In the genomic region with DNA sequence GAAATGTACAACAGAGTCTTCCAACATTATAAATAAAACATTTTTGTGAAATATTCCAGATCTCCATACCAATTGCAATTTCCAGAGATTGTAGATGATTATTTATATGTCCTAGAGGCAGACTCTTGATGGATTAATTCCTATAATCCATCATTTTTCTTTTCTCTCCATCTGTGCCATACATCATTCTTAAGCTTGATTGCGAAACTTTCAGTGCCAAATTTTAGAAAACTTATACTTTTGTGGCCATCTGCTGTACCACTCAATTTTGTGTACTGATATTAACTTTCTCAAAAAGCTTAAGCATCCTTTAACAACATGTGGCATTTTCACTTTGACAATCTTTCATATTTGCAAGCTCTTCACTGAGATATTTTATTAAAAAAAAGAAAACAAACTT, we compare ENCODE assay signal across 34 cellular contexts.
DNase-seq lines count a peak whose midpoint lies in the region; ATAC-seq, FAIRE-seq and TF ChIP-seq lines count a peak whose summit lies in the region.
"Had no signal": no experiment of that assay in that cellular context is flagged by ENCODE, and none has a peak within 500 bp of the region (broad histone marks: within the 10 kb centered on the region; RNA-seq: fewer than 3 reads in every experiment).

No MANE protein-coding gene starts in this region.

- H3K14ac ChIP-seq in IMR-90 (replicated peaks; ENCODE audit: low read depth, low read length) (no peak overlapping the region), H1 (ENCODE audit: insufficient read length) (no peak overlapping the region)

- H2AFZ ChIP-seq in IMR-90 (replicated peaks; ENCODE audit: low read length, poor library complexity): no peak overlapping the region
- H2AFZ ChIP-seq in H1 (ENCODE audit: low read length): no peak overlapping the region

- intact Hi-C loops in IMR-90 (cut with micrococcal nuclease): no loop called here
- intact Hi-C loops in Right ventricle myocardium inferior (cut with DNase I): no loop called here

- H2BK5ac ChIP-seq in IMR-90 (ENCODE audit: low read depth, low read length, poor library complexity, severe bottlenecking) (no peak overlapping the region), H1 (ENCODE audit: low read depth, low read length) (no peak overlapping the region)

- H4K8ac ChIP-seq in IMR-90 (ENCODE audit: low read depth in 2 of 2, low read length in 2 of 2): no peak overlapping the region
- no peak overlapping the region for H4K8ac ChIP-seq in H1 (ENCODE audit: extremely low read depth, insufficient read depth, low read length)

- H4K5ac ChIP-seq in IMR-90 (ENCODE audit: low read depth, low read length) (no peak overlapping the region), H1 (ENCODE audit: insufficient read length, low read depth, low read length) (no peak overlapping the region)

- TF ChIP-seq CTCF in IMR-90 (conservative IDR thresholded peaks at IDR 0.05; ENCODE audit: low read depth, low read length) (no peak), H1 (IDR thresholded peaks at IDR 0.05; ENCODE audit: control extremely low read depth in 1 of 3, insufficient read depth in 1 of 3, low read depth in 1 of 3, low read length in 3 of 3) (no peak)

- H2BK120ac ChIP-seq in IMR-90 (ENCODE audit: low read depth, low read length): no peak overlapping the region
- H2BK120ac ChIP-seq in H1 (replicated peaks; ENCODE audit: low read depth, low read length): no peak overlapping the region

- dilution Hi-C loops in IMR-90 (cut with HindIII; ENCODE audit: low sequenced_read_pairs, unreplicated experiment): no loop called here

- H3K27me3 ChIP-seq in IMR-90 (ENCODE audit: control insufficient read depth, insufficient read depth, low read length) (no peaks in the 10 kb centered on the region), H1 (replicated peaks in 1 of 4; ENCODE audit: control insufficient read depth in 3 of 4, extremely low read depth in 1 of 4, insufficient read depth in 3 of 4, low read length in 3 of 4) (no peaks in the 10 kb centered on the region)
- H3K27me3 ChIP-seq: BE2C; BLaER1; BLaER1 treated with 17β-estradiol and CSF1 and Interleukin-3, amounts not matched to agents 10 nM and 100 nM had no signal

- H3K23ac ChIP-seq in IMR-90 (ENCODE audit: low read depth, low read length) (no peak overlapping the region), H1 (ENCODE audit: insufficient read length) (no peak overlapping the region)

- H4K91ac ChIP-seq in IMR-90 (ENCODE audit: insufficient read depth, low read depth, low read length) (no peak overlapping the region), H1 (replicated peaks; ENCODE audit: insufficient read length, low read length) (no peak overlapping the region)

- no peaks in the 10 kb centered on the region for H3K9me1 ChIP-seq in IMR-90 (ENCODE audit: insufficient read depth, low read length)

- BruUV-seq in IMR-90 (replicated peaks; lab: Mats Ljungman, UMichigan): no TSS peak

- H4K20me1 ChIP-seq in IMR-90 (ENCODE audit: insufficient read depth, low read length) (no peaks in the 10 kb centered on the region), H1 (replicated peaks in 1 of 2; ENCODE audit: control insufficient read depth in 1 of 2, insufficient read depth in 2 of 2, low read length in 2 of 2) (no peaks in the 10 kb centered on the region)
- H4K20me1 ChIP-seq: BLaER1; BLaER1 treated with 17β-estradiol and CSF1 and Interleukin-3, amounts not matched to agents 10 nM and 100 nM had no signal

- CTCF ChIA-PET in IMR-90 (lab: Yijun Ruan, JAX): interaction anchor here (0.8 kb wide), 1 partner anchor 1163 kb away, joined by 3 read pairs; no protein-coding TSS in a partner anchor
- CTCF ChIA-PET in H1 (lab: Charles Lee; ENCODE audit: partially characterized antibody): interaction anchor here (0.7 to 1.2 kb wide), 2 partner anchors 9 to 17 kb away, joined by 4 to 6 read pairs; no protein-coding TSS in a partner anchor

- no peak overlapping the region for H2AK5ac ChIP-seq in IMR-90 (ENCODE audit: low read depth, low read length)
- no peak overlapping the region for H2AK5ac ChIP-seq in H1 (ENCODE audit: low read depth, low read length)

- no peak for FAIRE-seq in H1 (lab: Jason Lieb, UNC)
- FAIRE-seq: A204.1, A549, D721Med had no signal

- H3K4me1 ChIP-seq in IMR-90 (ENCODE audit: control insufficient read depth, insufficient read depth, low read length): no peaks in the 10 kb centered on the region
- H3K4me1 ChIP-seq in H1 (replicated peaks in 1 of 4; ENCODE audit: control insufficient read depth in 3 of 4, insufficient read depth in 4 of 4, low read length in 3 of 4): no peaks in the 10 kb centered on the region
- H3K4me1 ChIP-seq: A549, BE2C, Caco-2 had no signal

- H3K36me3 ChIP-seq in IMR-90 (ENCODE audit: control insufficient read depth, insufficient read depth, low read length) (no peaks in the 10 kb centered on the region), H1 (ENCODE audit: control insufficient read depth in 2 of 4, insufficient read depth in 4 of 4, low read length in 3 of 4) (no peaks in the 10 kb centered on the region)
- H3K36me3 ChIP-seq: BE2C; BLaER1; BLaER1 treated with 17β-estradiol and CSF1 and Interleukin-3, amounts not matched to agents 10 nM and 100 nM had no signal

- no peak overlapping the region for H2AK9ac ChIP-seq in IMR-90 (replicated peaks; ENCODE audit: low read depth, low read length, poor library complexity)

- H2BK20ac ChIP-seq in IMR-90 (ENCODE audit: low read depth, low read length) (no peak overlapping the region), H1 (ENCODE audit: low read length) (no peak overlapping the region)

- H3K9ac ChIP-seq in IMR-90 (ENCODE audit: low read depth, low read length) (no peak overlapping the region), H1 (replicated peaks in 1 of 4; ENCODE audit: extremely low read depth in 1 of 4, low read depth in 3 of 4, low read length in 3 of 4) (no peak overlapping the region)
- H3K9ac ChIP-seq: BLaER1; BLaER1 treated with 17β-estradiol and CSF1 and Interleukin-3, amounts not matched to agents 10 nM and 100 nM had no signal

- H3K27ac ChIP-seq in IMR-90 (ENCODE audit: insufficient read depth, low read length) (no peak overlapping the region), H1 (ENCODE audit: low read depth, low read length) (no peak overlapping the region)
- H3K27ac ChIP-seq: 22Rv1; A549; BLaER1; BLaER1 treated with 17β-estradiol and CSF1 and Interleukin-3, amounts not matched to agents 10 nM and 100 nM; C4-2B had no signal

- no peak for DNase-seq in IMR-90
- peak; percentile 56 to 84 for DNase-seq in NCI-H524 (lab: John Stamatoyannopoulos, UW)
- peak; percentile 88 for DNase-seq in NCI-H524 treated with DMSO at 0.1 percent for 48 hours (lab: John Stamatoyannopoulos, UW)
- no peak for DNase-seq in H1 (ENCODE audit: low read depth in 1 of 2, low spot score in 2 of 2)
- DNase-seq in Right ventricle myocardium inferior (ENCODE audit: missing footprints): no peak
- DNase-seq in A172 (ENCODE audit: low spot score): no peak
- DNase-seq: 8988T; ACHN; AML-193; BE2C; Caco-2; Calu3; CD4-positive, alpha-beta memory T cell; CD4-positive, alpha-beta T cell; CD4-positive, CD25-positive, alpha-beta regulatory T cell; CD8-positive, alpha-beta memory T cell; CD8-positive, alpha-beta T cell; COR-L47; DMS 273 treated with DMSO at 0.1 percent for 48 hours; DMS153; DMS53; DMS79; DMS79 treated with DMSO at 0.1 percent for 48 hours; DND-41; EL had no signal

- H3K79me2 ChIP-seq in H1 (ENCODE audit: control insufficient read depth in 1 of 2, insufficient read depth in 2 of 2, low read length in 2 of 2): no peaks in the 10 kb centered on the region

- in situ Hi-C loops in IMR-90 (cut with MboI; ENCODE audit: low sequenced_read_pairs): no loop called here

- H3K9me3 ChIP-seq in IMR-90 (ENCODE audit: control insufficient read depth, insufficient read depth, low read length): no peaks in the 10 kb centered on the region
- no peaks in the 10 kb centered on the region for H3K9me3 ChIP-seq in H1 (ENCODE audit: insufficient read depth in 2 of 2, low read depth in 1 of 2, low read length in 1 of 2)
- H3K9me3 ChIP-seq: A549; BE2C; BLaER1; BLaER1 treated with 17β-estradiol and CSF1 and Interleukin-3, amounts not matched to agents 10 nM and 100 nM; Caco-2 had no signal

- H3K4ac ChIP-seq in IMR-90 (ENCODE audit: low read depth, low read length): no peak overlapping the region
- H3K4ac ChIP-seq in H1 (replicated peaks; ENCODE audit: insufficient read length, low read depth, low read length): no peak overlapping the region

- POLR2A ChIA-PET in IMR-90 (lab: Charles Lee; ENCODE audit: unreplicated experiment): no interaction called here
- POLR2A ChIA-PET in H1 (lab: Charles Lee; ENCODE audit: partially characterized antibody): no interaction called here

- H3K4me3 ChIP-seq in IMR-90 (ENCODE audit: insufficient read depth, low read depth, low read length): no peak overlapping the region
- H3K4me3 ChIP-seq in H1 (ENCODE audit: extremely low read depth in 1 of 4, insufficient read depth in 2 of 4, low read depth in 3 of 4, low read length in 4 of 4): no peak overlapping the region
- H3K4me3 ChIP-seq: A549; BLaER1; BLaER1 treated with 17β-estradiol and CSF1 and Interleukin-3, amounts not matched to agents 10 nM and 100 nM had no signal

- ATAC-seq in IMR-90 (ENCODE audit: low read depth) (no peak), HG02973 (IDR thresholded peaks at IDR 0.05; ENCODE audit: unreplicated experiment) (no peak), Right ventricle myocardium inferior (no peak), HG02678 (IDR thresholded peaks at IDR 0.05; ENCODE audit: unreplicated experiment) (no peak)
- ATAC-seq: A549; CD8-positive, alpha-beta T cell had no signal

- WGBS in IMR-90 (ENCODE audit: extremely low coverage in 2 of 2, insufficient read length in 1 of 2), 2 experiments: no CpG with 5 or more reads among the region's 1 CpG
- 96% methylated on average over 1 of the region's 1 CpG; no CpG with 5 or more reads in 1 of the 2 experiments for WGBS in H1 (ENCODE audit: extremely low coverage in 1 of 2, insufficient coverage in 1 of 2, insufficient read length in 1 of 2, insufficient replicate concordance in 2 of 2, low coverage in 1 of 2, low lambda C conversion rate in 2 of 2, missing lambda C conversion rate in 1 of 2), 2 experiments

- no peak overlapping the region for H2BK12ac ChIP-seq in H1 (ENCODE audit: low read depth, low read length)

- no peaks in the 10 kb centered on the region; the same call in 1 of the 2 replicates for H3K23me2 ChIP-seq in H1 (ENCODE audit: low read depth, low read length)

- H3K79me1 ChIP-seq in IMR-90 (ENCODE audit: low read depth in 1 of 2, low read length in 2 of 2) (no peaks in the 10 kb centered on the region), H1 (ENCODE audit: low read depth, low read length) (no peaks in the 10 kb centered on the region)

- H3K18ac ChIP-seq in IMR-90 (ENCODE audit: low read depth, low read length) (no peak overlapping the region), H1 (ENCODE audit: extremely low read depth, low read length) (no peak overlapping the region)

- H3K4me2 ChIP-seq in IMR-90 (ENCODE audit: low read depth, low read length): no peak overlapping the region
- no peak overlapping the region for H3K4me2 ChIP-seq in H1 (ENCODE audit: insufficient read depth in 1 of 2, low read depth in 2 of 2, low read length in 2 of 2)
- H3K4me2 ChIP-seq: A549, BLaER1 had no signal

- no peak overlapping the region for H2BK15ac ChIP-seq in IMR-90 (ENCODE audit: low read depth, low read length)
- no peak overlapping the region for H2BK15ac ChIP-seq in H1 (ENCODE audit: low read length)

- no peak overlapping the region for H3K56ac ChIP-seq in IMR-90 (ENCODE audit: extremely low read depth, insufficient read depth, low read length)
- no peak overlapping the region for H3K56ac ChIP-seq in H1 (replicated peaks; ENCODE audit: insufficient read length, low read depth, low read length)

- TF ChIP-seq EP300 in H1 (IDR thresholded peaks at IDR 0.05; ENCODE audit: borderline replicate concordance in 1 of 2, low read depth in 2 of 2, low read length in 2 of 2): no peak

- no peak for TF ChIP-seq POLR2A in IMR-90 (IDR thresholded peaks at IDR 0.05; ENCODE audit: low read depth, low read length)
- no peak for TF ChIP-seq POLR2A in H1 (IDR thresholded peaks at IDR 0.05; ENCODE audit: control extremely low read depth in 1 of 2, low read depth in 2 of 2, low read length in 2 of 2)

- TF ChIP-seq RAD21 in IMR-90 (IDR thresholded peaks at IDR 0.05; ENCODE audit: low read length): no peak
- no peak for TF ChIP-seq RAD21 in H1 (IDR thresholded peaks at IDR 0.05 in 1 of 2, conservative IDR thresholded peaks at IDR 0.05 in 1 of 2; ENCODE audit: low read depth in 2 of 2, low read length in 2 of 2)

Comparison
In these comparisons a context has a peak if more than half of its experiments do, and no peak if none do; other contexts are left out.
1. DNase-seq: peak in NCI-H524 (2 of 2) and NCI-H524 treated with DMSO at 0.1 percent for 48 hours (single experiment); none in IMR-90 (single experiment), H1 (0 of 2), Right ventricle myocardium inferior (single experiment) and A172 (single experiment).